In the genomic region with DNA sequence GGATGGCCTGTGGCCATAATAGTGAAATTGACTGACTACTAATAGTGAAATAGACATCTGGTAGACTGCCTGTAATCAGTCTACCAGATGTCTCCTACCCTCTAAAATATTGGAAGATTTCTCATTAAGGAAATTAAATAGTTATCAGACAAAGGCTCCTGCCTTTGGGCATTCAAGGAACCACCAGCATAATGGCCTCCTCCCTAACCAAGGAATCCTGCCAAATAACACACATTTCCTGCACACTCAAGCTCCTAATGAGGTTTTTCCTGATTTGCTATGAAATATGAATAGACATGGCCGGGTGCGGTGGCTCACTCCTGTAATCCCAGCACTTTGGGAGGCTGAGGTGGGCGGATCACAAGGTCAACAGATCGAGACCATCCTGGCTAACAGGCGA, we compare ENCODE assay signal across 28 cellular contexts. TPM values are rescaled to one million over a fixed set of nuclear protein-coding genes. Genes with fewer than 3 reads are reported as not detected.
"Had no signal": no experiment of that assay in that cellular context is flagged by ENCODE, and none has a peak within 500 bp of the region (broad histone marks: within the 10 kb centered on the region; RNA-seq: fewer than 3 reads in every experiment).

No MANE protein-coding gene starts in this region.

- H3K4me3 ChIP-seq: ascending aorta, breast epithelium, cardiac muscle cell, coronary artery, esophagus squamous epithelium, gastroesophageal sphincter, heart left ventricle had no signal

- H3K9me3 ChIP-seq: ascending aorta, breast epithelium, esophagus squamous epithelium, gastroesophageal sphincter, heart left ventricle had no signal

- H3K27me3 ChIP-seq: ascending aorta, breast epithelium, cardiac muscle cell, esophagus squamous epithelium, gastroesophageal sphincter, heart left ventricle had no signal

- ATAC-seq: activated naive CD4-positive, alpha-beta T cell treated with anti-CD3 and anti-CD28 coated beads, Interleukin-2, amount 50 U/mL, for 72 hours; activated T-cell treated with anti-CD3 and anti-CD28 coated beads, Interleukin-2, amount 50 U/mL, for 4 hours; activated T-helper 17 cell treated with anti-CD3 and anti-CD28 coated beads, Interleukin-2, amount 50 U/mL, for 72 hours; effector memory CD8-positive, alpha-beta T cell; gastroesophageal sphincter; WTC11 had no signal

- H3K36me3 ChIP-seq: ascending aorta, breast epithelium, gastroesophageal sphincter had no signal

- H3K9me3 Mint-ChIP-seq: activated CD4-positive, alpha-beta memory T cell treated with anti-CD3 and anti-CD28 coated beads, Interleukin-2, amount 10 ng/mL, durations not matched to agents 7 days and 5 days; activated CD4-positive, alpha-beta T cell treated with anti-CD3 and anti-CD28 coated beads, Interleukin-2, amount 10 ng/mL, durations not matched to agents 7 days and 5 days; activated naive CD4-positive, alpha-beta T cell treated with anti-CD3 and anti-CD28 coated beads for 36 hours; activated naive CD4-positive, alpha-beta T cell treated with anti-CD3 and anti-CD28 coated beads, Interleukin-2, amount 50 U/mL, for 72 hours; activated naive CD8-positive, alpha-beta T cell treated with anti-CD3 and anti-CD28 coated beads, Interleukin-2, amount 10 ng/mL, durations not matched to agents 7 days and 5 days; activated T-cell treated with anti-CD3 and anti-CD28 coated beads, Interleukin-2, amount 50 U/mL, for 4 hours; activated T-helper 17 cell treated with anti-CD3 and anti-CD28 coated beads, Interleukin-2, amount 50 U/mL, for 72 hours; brain; central memory CD8-positive, alpha-beta T cell; dendritic cell treated with granulocyte-macrophage colony-stimulating factor and Interleukin-4, amounts not matched to agents 40 ng/mL and 50 ng/mL, for 4 days; effector memory CD8-positive, alpha-beta T cell; WTC11 had no signal

- H3K4me3 Mint-ChIP-seq: activated CD4-positive, alpha-beta memory T cell treated with anti-CD3 and anti-CD28 coated beads, Interleukin-2, amount 10 ng/mL, durations not matched to agents 7 days and 5 days; activated CD4-positive, alpha-beta T cell treated with anti-CD3 and anti-CD28 coated beads, Interleukin-2, amount 10 ng/mL, durations not matched to agents 7 days and 5 days; activated naive CD4-positive, alpha-beta T cell treated with anti-CD3 and anti-CD28 coated beads for 36 hours; activated naive CD8-positive, alpha-beta T cell treated with anti-CD3 and anti-CD28 coated beads, Interleukin-2, amount 10 ng/mL, durations not matched to agents 7 days and 5 days; activated T-cell treated with anti-CD3 and anti-CD28 coated beads, Interleukin-2, amount 50 U/mL, for 4 hours; activated T-helper 17 cell treated with anti-CD3 and anti-CD28 coated beads, Interleukin-2, amount 50 U/mL, for 72 hours; brain; central memory CD8-positive, alpha-beta T cell; dendritic cell treated with granulocyte-macrophage colony-stimulating factor and Interleukin-4, amounts not matched to agents 40 ng/mL and 50 ng/mL, for 4 days; effector memory CD8-positive, alpha-beta T cell; WTC11 had no signal

- H3K4me1 ChIP-seq: ascending aorta, breast epithelium, heart left ventricle had no signal

- H3K27ac ChIP-seq: ascending aorta, breast epithelium, cardiac muscle cell, coronary artery, epithelial cell of prostate, gastroesophageal sphincter, heart left ventricle had no signal

- H3K27ac Mint-ChIP-seq: activated CD4-positive, alpha-beta memory T cell treated with anti-CD3 and anti-CD28 coated beads, Interleukin-2, amount 10 ng/mL, durations not matched to agents 7 days and 5 days; activated CD4-positive, alpha-beta T cell treated with anti-CD3 and anti-CD28 coated beads, Interleukin-2, amount 10 ng/mL, durations not matched to agents 7 days and 5 days; activated naive CD4-positive, alpha-beta T cell treated with anti-CD3 and anti-CD28 coated beads for 36 hours; activated naive CD4-positive, alpha-beta T cell treated with anti-CD3 and anti-CD28 coated beads, Interleukin-2, amount 50 U/mL, for 72 hours; activated naive CD8-positive, alpha-beta T cell treated with anti-CD3 and anti-CD28 coated beads, Interleukin-2, amount 10 ng/mL, durations not matched to agents 7 days and 5 days; activated T-helper 17 cell treated with anti-CD3 and anti-CD28 coated beads, Interleukin-2, amount 50 U/mL, for 72 hours; dendritic cell treated with granulocyte-macrophage colony-stimulating factor and Interleukin-4, amounts not matched to agents 40 ng/mL and 50 ng/mL, for 4 days; effector memory CD8-positive, alpha-beta T cell; WTC11 had no signal

- DNase-seq: activated CD4-positive, alpha-beta memory T cell treated with anti-CD3 and anti-CD28 coated beads, Interleukin-2, amount 10 ng/mL, durations not matched to agents 7 days and 5 days; activated CD4-positive, alpha-beta T cell treated with anti-CD3 and anti-CD28 coated beads for 1 hour; activated CD4-positive, alpha-beta T cell treated with anti-CD3 and anti-CD28 coated beads for 4 hours; activated CD4-positive, alpha-beta T cell treated with anti-CD3 and anti-CD28 coated beads, Interleukin-2, amount 10 ng/mL, durations not matched to agents 7 days and 5 days; activated CD4-positive, alpha-beta T cell treated with anti-CD3 and anti-CD28 coated beads, Interleukin-2, amount 50 U/mL, for 4 hours; activated effector memory CD4-positive, alpha-beta T cell treated with Interleukin-2 at 50 U/mL for 16 hours; activated gamma-delta T cell treated with Interleukin-2 at 50 U/mL for 16 hours; activated naive CD4-positive, alpha-beta T cell treated with anti-CD3 and anti-CD28 coated beads for 36 hours; activated naive CD8-positive, alpha-beta T cell treated with anti-CD3 and anti-CD28 coated beads, Interleukin-2, amount 10 ng/mL, durations not matched to agents 7 days and 5 days; activated T-cell treated with anti-CD3 and anti-CD28 coated beads, Interleukin-2, amount 50 U/mL, for 4 hours; effector CD4-positive, alpha-beta T cell; effector memory CD8-positive, alpha-beta T cell; esophagus squamous epithelium; foreskin melanocyte; heart left ventricle; T-helper 2 cell had no signal

- H3K27me3 Mint-ChIP-seq: activated CD4-positive, alpha-beta memory T cell treated with anti-CD3 and anti-CD28 coated beads, Interleukin-2, amount 10 ng/mL, durations not matched to agents 7 days and 5 days; activated CD4-positive, alpha-beta T cell treated with anti-CD3 and anti-CD28 coated beads, Interleukin-2, amount 10 ng/mL, durations not matched to agents 7 days and 5 days; activated naive CD8-positive, alpha-beta T cell treated with anti-CD3 and anti-CD28 coated beads, Interleukin-2, amount 10 ng/mL, durations not matched to agents 7 days and 5 days; activated T-helper 17 cell treated with anti-CD3 and anti-CD28 coated beads, Interleukin-2, amount 50 U/mL, for 72 hours; brain; central memory CD8-positive, alpha-beta T cell; dendritic cell treated with granulocyte-macrophage colony-stimulating factor and Interleukin-4, amounts not matched to agents 40 ng/mL and 50 ng/mL, for 4 days; effector memory CD8-positive, alpha-beta T cell had no signal

- H3K4me1 Mint-ChIP-seq: brain; central memory CD8-positive, alpha-beta T cell; WTC11 had no signal

RNA-seq across cellular contexts. Expression of gene NUSAP1, which starts 14.6 kb away (rescaled TPM):
- total RNA-seq: ascending aorta had no signal

RNA-seq across cellular contexts. Expression of gene OIP5, which starts 14.8 kb away (rescaled TPM):
- total RNA-seq: ascending aorta had no signal
